In the genomic region with DNA sequence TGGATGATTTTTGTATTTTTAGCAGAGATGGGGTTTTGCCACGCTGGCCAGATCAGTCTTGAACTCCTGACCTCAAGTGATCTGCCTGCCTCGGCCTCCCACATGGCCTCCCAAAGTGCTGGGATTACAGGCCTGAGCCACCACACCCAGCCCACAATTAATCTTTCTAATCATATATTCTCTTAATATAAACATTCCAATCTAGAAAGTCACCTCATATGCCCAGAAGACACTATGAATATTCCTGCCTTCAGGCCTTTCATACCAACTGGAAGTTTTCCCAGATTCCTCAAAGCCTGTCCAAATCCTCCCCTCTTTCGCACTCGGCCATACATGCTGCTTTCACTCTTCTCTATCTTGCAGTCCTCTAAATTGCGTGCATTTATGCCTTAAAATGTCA, we compare ENCODE assay signal across 1 cellular context.
TF ChIP-seq lines count a peak whose summit lies in the region.

No MANE protein-coding gene starts in this region.

TF ChIP-seq in HepG2, 621 proteins besides CTCF, POLR2A, EP300 and RAD21 (continued from another document):
- TF ChIP-seq, protein P1, sequence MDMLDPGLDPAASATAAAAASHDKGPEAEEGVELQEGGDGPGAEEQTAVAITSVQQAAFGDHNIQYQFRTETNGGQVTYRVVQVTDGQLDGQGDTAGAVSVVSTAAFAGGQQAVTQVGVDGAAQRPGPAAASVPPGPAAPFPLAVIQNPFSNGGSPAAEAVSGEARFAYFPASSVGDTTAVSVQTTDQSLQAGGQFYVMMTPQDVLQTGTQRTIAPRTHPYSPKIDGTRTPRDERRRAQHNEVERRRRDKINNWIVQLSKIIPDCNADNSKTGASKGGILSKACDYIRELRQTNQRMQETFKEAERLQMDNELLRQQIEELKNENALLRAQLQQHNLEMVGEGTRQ (IDR thresholded peaks at IDR 0.05; ENCODE audit: low read depth, low read length) = no peak
- TF ChIP-seq, protein P1 (CRISPR knock-in tag; IDR thresholded peaks at IDR 0.05; ENCODE audit: borderline replicate concordance) = no peak
- TF ChIP-seq PAWR (CRISPR knock-in tag; IDR thresholded peaks at IDR 0.05; ENCODE audit: borderline replicate concordance) (no peak), MYC (CRISPR knock-in tag; IDR thresholded peaks at IDR 0.05; ENCODE audit: borderline replicate concordance) (no peak), ZNF879 (CRISPR knock-in tag; IDR thresholded peaks at IDR 0.05) (no peak), ZNF34 (CRISPR knock-in tag; IDR thresholded peaks at IDR 0.05; ENCODE audit: borderline replicate concordance) (no peak), GABPA (IDR thresholded peaks at IDR 0.05; ENCODE audit: low read depth, low read length) (no peak), GABPA (CRISPR knock-in tag; IDR thresholded peaks at IDR 0.05; ENCODE audit: low read depth) (no peak), SNAPC2 (CRISPR knock-in tag; IDR thresholded peaks at IDR 0.05) (no peak), HDAC6 (IDR thresholded peaks at IDR 0.05; ENCODE audit: low read depth, low read length) (no peak), XRCC5 (optimal IDR thresholded peaks at IDR 0.05; ENCODE audit: low read length) (no peak), KLF12 (CRISPR knock-in tag; IDR thresholded peaks at IDR 0.05; ENCODE audit: borderline replicate concordance) (no peak), SIN3B (IDR thresholded peaks at IDR 0.05; ENCODE audit: low read length) (no peak), FOXA3 (CRISPR knock-in tag; IDR thresholded peaks at IDR 0.05) (no peak)
- TF ChIP-seq, protein P2, sequence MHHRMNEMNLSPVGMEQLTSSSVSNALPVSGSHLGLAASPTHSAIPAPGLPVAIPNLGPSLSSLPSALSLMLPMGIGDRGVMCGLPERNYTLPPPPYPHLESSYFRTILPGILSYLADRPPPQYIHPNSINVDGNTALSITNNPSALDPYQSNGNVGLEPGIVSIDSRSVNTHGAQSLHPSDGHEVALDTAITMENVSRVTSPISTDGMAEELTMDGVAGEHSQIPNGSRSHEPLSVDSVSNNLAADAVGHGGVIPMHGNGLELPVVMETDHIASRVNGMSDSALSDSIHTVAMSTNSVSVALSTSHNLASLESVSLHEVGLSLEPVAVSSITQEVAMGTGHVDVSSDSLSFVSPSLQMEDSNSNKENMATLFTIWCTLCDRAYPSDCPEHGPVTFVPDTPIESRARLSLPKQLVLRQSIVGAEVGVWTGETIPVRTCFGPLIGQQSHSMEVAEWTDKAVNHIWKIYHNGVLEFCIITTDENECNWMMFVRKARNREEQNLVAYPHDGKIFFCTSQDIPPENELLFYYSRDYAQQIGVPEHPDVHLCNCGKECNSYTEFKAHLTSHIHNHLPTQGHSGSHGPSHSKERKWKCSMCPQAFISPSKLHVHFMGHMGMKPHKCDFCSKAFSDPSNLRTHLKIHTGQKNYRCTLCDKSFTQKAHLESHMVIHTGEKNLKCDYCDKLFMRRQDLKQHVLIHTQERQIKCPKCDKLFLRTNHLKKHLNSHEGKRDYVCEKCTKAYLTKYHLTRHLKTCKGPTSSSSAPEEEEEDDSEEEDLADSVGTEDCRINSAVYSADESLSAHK (CRISPR knock-in tag; IDR thresholded peaks at IDR 0.05; ENCODE audit: borderline replicate concordance) = no peak
